8 cellular contexts compared by ENCODE assay signal in the genomic region with DNA sequence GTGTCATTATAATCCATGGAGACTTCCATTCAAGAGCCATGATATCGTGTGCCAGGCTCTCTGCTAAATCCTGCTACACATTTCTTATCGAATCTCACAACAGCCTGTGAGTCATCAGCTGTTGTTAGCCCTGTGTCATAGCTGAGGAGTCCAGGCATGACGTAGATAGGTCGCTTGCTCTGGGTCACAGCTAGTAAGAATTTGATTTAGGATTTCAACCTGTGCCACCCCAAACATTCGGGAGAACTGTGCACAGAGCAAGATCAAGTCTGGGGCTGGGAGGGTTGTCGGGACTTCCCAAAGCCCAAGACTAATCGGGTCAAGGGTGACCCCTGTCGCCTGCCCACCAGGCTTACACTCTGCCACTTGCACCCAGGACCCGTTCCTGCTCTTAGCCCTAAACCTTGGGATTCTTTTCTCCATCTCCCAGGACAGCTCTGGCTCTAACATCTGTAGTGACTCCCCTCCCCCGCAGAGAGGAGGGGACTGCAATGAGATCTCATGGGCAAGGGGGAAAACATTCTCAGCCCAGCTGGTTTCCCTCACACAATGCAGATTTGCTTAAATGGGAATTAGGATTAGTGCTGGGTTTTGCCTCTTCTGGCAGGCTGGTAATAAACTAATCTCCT. TPM values are rescaled to one million over a fixed set of nuclear protein-coding genes. Genes with fewer than 3 reads are reported as not detected.
DNase-seq lines count a peak whose midpoint lies in the region; TF ChIP-seq lines count a peak whose summit lies in the region.

No MANE protein-coding gene starts in this region.

- DNase-seq in AG08396 (ENCODE audit: low spot score): peak; percentile 77
- DNase-seq in NT2/D1 (ENCODE audit: low read depth, low spot score): peak; percentile 82
- peak; percentile 68 for DNase-seq in epithelial cell of proximal tubule (ENCODE audit: low read depth)
- no peak for DNase-seq in SHP77 treated with DMSO at 0.1 percent for 48 hours (lab: John Stamatoyannopoulos, UW)
- DNase-seq in COR-L47 (lab: John Stamatoyannopoulos, UW): no peak
- DNase-seq in NK-92 treated with Interleukin-12 subunit alpha and Interleukin-12 subunit beta, amount 100 ng/mL, for 24 hours (lab: John Stamatoyannopoulos, UW): no peak
- no peak for DNase-seq in globus pallidus (ENCODE audit: low spot score)

- H3K4me1 ChIP-seq in NT2/D1 (ENCODE audit: insufficient read depth, insufficient read length) (peaks cover 11% of the 10 kb centered on the region), muscle layer of colon (ENCODE audit: insufficient read depth, low read length) (peaks cover 75% of the 10 kb centered on the region)

- peaks cover 21% of the 10 kb centered on the region for H3K9me3 ChIP-seq in NT2/D1 (ENCODE audit: insufficient read depth, low read length)
- no peaks in the 10 kb centered on the region for H3K9me3 ChIP-seq in muscle layer of colon (ENCODE audit: low read length)

- H3K36me3 ChIP-seq in NT2/D1 (ENCODE audit: insufficient read depth, insufficient read length, low read length) (peaks cover 21% of the 10 kb centered on the region), muscle layer of colon (ENCODE audit: insufficient read depth, low read length) (peaks cover 17% of the 10 kb centered on the region)

- peak; percentile 6 for TF ChIP-seq CTCF in epithelial cell of proximal tubule (conservative IDR thresholded peaks at IDR 0.05; ENCODE audit: low read depth, low read length)

- H3K9ac ChIP-seq in NT2/D1 (ENCODE audit: insufficient read length, low read depth) (peak overlapping the region; percentile 43), muscle layer of colon (ENCODE audit: low read length) (peak overlapping the region; percentile 24)

- H3K27me3 ChIP-seq in NT2/D1 (ENCODE audit: insufficient read depth, insufficient read length) (no peaks in the 10 kb centered on the region), muscle layer of colon (ENCODE audit: control insufficient read depth in 1 of 2, insufficient read depth in 2 of 2, low read length in 2 of 2) (no peaks in the 10 kb centered on the region)

- H3K27ac ChIP-seq in muscle layer of colon (ENCODE audit: low read depth, low read length): peak overlapping the region; percentile 79

- H3K4me3 ChIP-seq in NT2/D1 (ENCODE audit: insufficient read length, low read depth) (no peak overlapping the region), epithelial cell of proximal tubule (ENCODE audit: low read depth, low read length) (no peak overlapping the region), muscle layer of colon (ENCODE audit: low read depth in 1 of 2, low read length in 2 of 2) (peak overlapping the region in 1 of 2 donors; percentile 15)

RNA-seq across cellular contexts. Expression of a gene that starts 34.3 kb away (rescaled TPM):
- 1.6 TPM in 1 of 2 replicates, not detected in the other for total RNA-seq in epithelial cell of proximal tubule

Comparison
In these comparisons a context has a peak if more than half of its experiments do, and no peak if none do; other contexts are left out.
1. DNase-seq: peak in AG08396 (single experiment), NT2/D1 (single experiment) and epithelial cell of proximal tubule (single experiment); none in SHP77 treated with DMSO at 0.1 percent for 48 hours (single experiment), COR-L47 (single experiment), NK-92 treated with Interleukin-12 subunit alpha and Interleukin-12 subunit beta, amount 100 ng/mL, for 24 hours (single experiment) and globus pallidus (single experiment).